In the genomic region with DNA sequence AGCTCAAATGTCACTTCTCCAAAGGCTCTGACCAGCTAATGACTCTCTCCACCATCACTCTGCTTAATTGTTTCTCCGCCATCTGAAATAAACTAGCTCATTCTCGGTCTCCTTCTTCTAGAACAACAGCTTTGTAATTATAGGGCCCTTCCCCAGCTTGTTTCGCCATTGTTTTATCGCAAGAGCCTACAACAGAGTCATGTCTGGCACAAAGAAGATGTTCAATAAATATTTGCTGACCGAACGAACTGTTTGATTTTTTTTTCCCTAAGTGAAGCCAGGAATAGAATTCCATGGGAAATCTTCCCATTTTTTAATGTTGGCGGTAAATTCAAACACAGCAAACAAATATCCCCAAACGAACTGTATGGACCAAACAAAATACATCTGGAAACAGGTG, we compare ENCODE assay signal across 29 cellular contexts.
"Had no signal": no experiment of that assay in that cellular context is flagged by ENCODE, and none has a peak within 500 bp of the region (broad histone marks: within the 10 kb centered on the region; RNA-seq: fewer than 3 reads in every experiment).

No MANE protein-coding gene starts in this region.

- H3K36me3 Mint-ChIP-seq: activated naive CD4-positive, alpha-beta T cell treated with anti-CD3 and anti-CD28 coated beads, Interleukin-2, amount 10 ng/mL, durations not matched to agents 7 days and 5 days; activated naive CD4-positive, alpha-beta T cell treated with anti-CD3 and anti-CD28 coated beads, Interleukin-2, amount 50 U/mL, for 72 hours; WTC11 had no signal

- H3K4me3 Mint-ChIP-seq: activated CD4-positive, alpha-beta memory T cell treated with anti-CD3 and anti-CD28 coated beads, Interleukin-2, amount 10 ng/mL, durations not matched to agents 7 days and 5 days; activated CD4-positive, alpha-beta T cell treated with anti-CD3 and anti-CD28 coated beads, Interleukin-2, amount 10 ng/mL, durations not matched to agents 7 days and 5 days; activated naive CD4-positive, alpha-beta T cell treated with anti-CD3 and anti-CD28 coated beads, Interleukin-2, amount 10 ng/mL, durations not matched to agents 7 days and 5 days; activated naive CD8-positive, alpha-beta T cell treated with anti-CD3 and anti-CD28 coated beads, Interleukin-2, amount 10 ng/mL, durations not matched to agents 7 days and 5 days; activated T-cell treated with anti-CD3 and anti-CD28 coated beads, Interleukin-2, amount 50 U/mL, for 24 hours; activated T-cell treated with anti-CD3 and anti-CD28 coated beads, Interleukin-2, amount 50 U/mL, for 72 hours; brain; WTC11 had no signal

- H3K36me3 ChIP-seq: ascending aorta, breast epithelium, cardiac muscle cell, colonic mucosa, esophagus squamous epithelium, gastroesophageal sphincter had no signal

- H3K27me3 Mint-ChIP-seq: activated CD4-positive, alpha-beta memory T cell treated with anti-CD3 and anti-CD28 coated beads, Interleukin-2, amount 10 ng/mL, durations not matched to agents 7 days and 5 days; activated CD4-positive, alpha-beta T cell treated with anti-CD3 and anti-CD28 coated beads, Interleukin-2, amount 10 ng/mL, durations not matched to agents 7 days and 5 days; activated naive CD4-positive, alpha-beta T cell treated with anti-CD3 and anti-CD28 coated beads, Interleukin-2, amount 10 ng/mL, durations not matched to agents 7 days and 5 days; activated naive CD8-positive, alpha-beta T cell treated with anti-CD3 and anti-CD28 coated beads, Interleukin-2, amount 10 ng/mL, durations not matched to agents 7 days and 5 days; activated T-cell treated with anti-CD3 and anti-CD28 coated beads, Interleukin-2, amount 50 U/mL, for 24 hours; brain had no signal

- ATAC-seq: activated naive CD4-positive, alpha-beta T cell treated with anti-CD3 and anti-CD28 coated beads, Interleukin-2, amount 50 U/mL, for 72 hours; activated T-cell treated with anti-CD3 and anti-CD28 coated beads, Interleukin-2, amount 50 U/mL, for 72 hours; gastroesophageal sphincter; WTC11 had no signal

- H3K9me3 Mint-ChIP-seq: activated T-cell treated with anti-CD3 and anti-CD28 coated beads, Interleukin-2, amount 50 U/mL, for 24 hours had no signal

- H3K4me3 ChIP-seq: ascending aorta, breast epithelium, cardiac muscle cell, colonic mucosa, esophagus squamous epithelium, gastroesophageal sphincter had no signal

- H3K27ac ChIP-seq: ascending aorta, breast epithelium, cardiac muscle cell, colonic mucosa, epithelial cell of prostate, esophagus squamous epithelium, gastroesophageal sphincter, VCaP had no signal

- H3K27ac Mint-ChIP-seq: activated CD4-positive, alpha-beta memory T cell treated with anti-CD3 and anti-CD28 coated beads, Interleukin-2, amount 10 ng/mL, durations not matched to agents 7 days and 5 days; activated CD4-positive, alpha-beta T cell treated with anti-CD3 and anti-CD28 coated beads, Interleukin-2, amount 10 ng/mL, durations not matched to agents 7 days and 5 days; activated naive CD4-positive, alpha-beta T cell treated with anti-CD3 and anti-CD28 coated beads, Interleukin-2, amount 10 ng/mL, durations not matched to agents 7 days and 5 days; activated naive CD4-positive, alpha-beta T cell treated with anti-CD3 and anti-CD28 coated beads, Interleukin-2, amount 50 U/mL, for 72 hours; activated naive CD8-positive, alpha-beta T cell treated with anti-CD3 and anti-CD28 coated beads, Interleukin-2, amount 10 ng/mL, durations not matched to agents 7 days and 5 days; activated T-cell treated with anti-CD3 and anti-CD28 coated beads, Interleukin-2, amount 50 U/mL, for 24 hours; activated T-cell treated with anti-CD3 and anti-CD28 coated beads, Interleukin-2, amount 50 U/mL, for 72 hours; WTC11 had no signal

- H3K27me3 ChIP-seq: ascending aorta, breast epithelium, cardiac muscle cell, colonic mucosa, esophagus squamous epithelium, gastroesophageal sphincter had no signal

- H3K4me1 ChIP-seq: breast epithelium, colonic mucosa had no signal

- H3K9me3 ChIP-seq: ascending aorta, breast epithelium, colonic mucosa, esophagus squamous epithelium, gastroesophageal sphincter had no signal

- DNase-seq: activated CD4-positive, alpha-beta memory T cell treated with anti-CD3 and anti-CD28 coated beads, Interleukin-2, amount 10 ng/mL, durations not matched to agents 7 days and 5 days; activated CD4-positive, alpha-beta T cell treated with anti-CD3 and anti-CD28 coated beads for 1 hour; activated CD4-positive, alpha-beta T cell treated with anti-CD3 and anti-CD28 coated beads for 4 hours; activated CD4-positive, alpha-beta T cell treated with anti-CD3 and anti-CD28 coated beads, Interleukin-2, amount 10 ng/mL, durations not matched to agents 7 days and 5 days; activated CD4-positive, alpha-beta T cell treated with anti-CD3 and anti-CD28 coated beads, Interleukin-2, amount 50 U/mL, for 4 hours; activated gamma-delta T cell; activated naive CD4-positive, alpha-beta T cell; activated naive CD4-positive, alpha-beta T cell treated with anti-CD3 and anti-CD28 coated beads, Interleukin-2, amount 10 ng/mL, durations not matched to agents 7 days and 5 days; activated naive CD8-positive, alpha-beta T cell treated with anti-CD3 and anti-CD28 coated beads, Interleukin-2, amount 10 ng/mL, durations not matched to agents 7 days and 5 days; activated T-cell treated with anti-CD3 and anti-CD28 coated beads for 4 hours; activated T-cell treated with anti-CD3 and anti-CD28 coated beads, Interleukin-2, amount 50 U/mL, for 24 hours; activated T-cell treated with anti-CD3 and anti-CD28 coated beads, Interleukin-2, amount 50 U/mL, for 72 hours; central memory CD4-positive, alpha-beta T cell; cerebellar nuclear complex; colonic mucosa; effector CD8-positive, alpha-beta T cell; esophagus squamous epithelium; foreskin melanocyte; head of caudate nucleus; T-helper 2 cell had no signal

- H3K4me1 Mint-ChIP-seq: activated CD4-positive, alpha-beta memory T cell treated with anti-CD3 and anti-CD28 coated beads, Interleukin-2, amount 10 ng/mL, durations not matched to agents 7 days and 5 days; activated CD4-positive, alpha-beta T cell treated with anti-CD3 and anti-CD28 coated beads, Interleukin-2, amount 10 ng/mL, durations not matched to agents 7 days and 5 days; activated naive CD4-positive, alpha-beta T cell treated with anti-CD3 and anti-CD28 coated beads, Interleukin-2, amount 10 ng/mL, durations not matched to agents 7 days and 5 days; WTC11 had no signal
